ENCODE assay signal across 8 cellular contexts in genomic region chr20:25984933-25985332, GRCh38.
DNase-seq lines count a peak whose midpoint lies in the region; ATAC-seq and TF ChIP-seq lines count a peak whose summit lies in the region.

No MANE protein-coding gene starts in this region.

- H3K27ac ChIP-seq in tibial artery = peak overlapping the region in 1 of 2 donors; percentile 47

- peaks cover 4% of the 10 kb centered on the region for H3K9me3 Mint-ChIP-seq in T-helper 2 cell treated with Interferon-gamma antibody and Interleukin-4, amounts not matched to agents 5 μg/mL and 100 μg/mL, for 36 hours
- no peaks in the 10 kb centered on the region for H3K9me3 Mint-ChIP-seq in natural killer cell

- H3K9me3 ChIP-seq in tibial artery = no peaks in the 10 kb centered on the region

- H3K4me1 ChIP-seq in tibial artery = peaks cover 0 to 8% (median 2%) of the 10 kb centered on the region in 4 donors

- peaks cover 2% of the 10 kb centered on the region for H3K27me3 Mint-ChIP-seq in T-helper 2 cell treated with Interferon-gamma antibody and Interleukin-4, amounts not matched to agents 5 μg/mL and 100 μg/mL, for 36 hours (ENCODE audit: low read depth)
- no peaks in the 10 kb centered on the region for H3K27me3 Mint-ChIP-seq in natural killer cell (ENCODE audit: low read depth in 2 of 2)

- ATAC-seq in natural killer cell = peak; percentile 27 to 60 (median 55)
- no peak for ATAC-seq in GM18861 (IDR thresholded peaks at IDR 0.05; ENCODE audit: unreplicated experiment)

- no peak overlapping the region for H3K4me3 Mint-ChIP-seq in T-helper 2 cell treated with Interferon-gamma antibody and Interleukin-4, amounts not matched to agents 5 μg/mL and 100 μg/mL, for 36 hours
- H3K4me3 Mint-ChIP-seq in natural killer cell = peak overlapping the region; percentile 57

- no peaks in the 10 kb centered on the region for H3K36me3 Mint-ChIP-seq in T-helper 2 cell treated with Interferon-gamma antibody and Interleukin-4, amounts not matched to agents 5 μg/mL and 100 μg/mL, for 36 hours (ENCODE audit: low read depth)
- no peaks in the 10 kb centered on the region for H3K36me3 Mint-ChIP-seq in natural killer cell

- intact Hi-C loops in natural killer cell (cut with micrococcal nuclease) (no loop called here), tibial artery (cut with DNase I; ENCODE audit: low total_unique reads) (no loop called here)

- no peak overlapping the region for H3K27ac Mint-ChIP-seq in T-helper 2 cell treated with Interferon-gamma antibody and Interleukin-4, amounts not matched to agents 5 μg/mL and 100 μg/mL, for 36 hours
- peak overlapping the region; percentile 86 to 87 for H3K27ac Mint-ChIP-seq in natural killer cell

- no peaks in the 10 kb centered on the region for H3K4me1 Mint-ChIP-seq in T-helper 2 cell treated with Interferon-gamma antibody and Interleukin-4, amounts not matched to agents 5 μg/mL and 100 μg/mL, for 36 hours (ENCODE audit: low read depth)
- H3K4me1 Mint-ChIP-seq in natural killer cell = peaks cover 64 to 85% of the 10 kb centered on the region in 2 donors

- DNase-seq in T-helper 2 cell = peak in 3 of 5 experiments; percentile 21 to 53 (median 34)
- DNase-seq in T-helper 2 cell treated with Interferon-gamma antibody and Interleukin-4, amounts not matched to agents 5 μg/mL and 100 μg/mL, for 36 hours (ENCODE audit: low spot score) = no peak
- peak in 35 of 58 donors; percentile 1 to 78 (median 32) for DNase-seq in anterior cingulate cortex (lab: John Stamatoyannopoulos, UW)
- DNase-seq in natural killer cell = no peak
- peak in 1 of 2 donors; percentile 82 for DNase-seq in tibial artery
- DNase-seq in NCI-H1105 (lab: John Stamatoyannopoulos, UW) = no peak
- no peak for DNase-seq in RKO (ENCODE audit: low spot score)

- H3K4me3 ChIP-seq in tibial artery = peak overlapping the region; percentile 49

- H3K27me3 ChIP-seq in tibial artery = no peaks in the 10 kb centered on the region

- no peaks in the 10 kb centered on the region for H3K36me3 ChIP-seq in tibial artery

- no peak for TF ChIP-seq CTCF in natural killer cell (IDR thresholded peaks at IDR 0.05)
- no peak for TF ChIP-seq CTCF in tibial artery (IDR thresholded peaks at IDR 0.05)

Comparison
In these comparisons a context has a peak if more than half of its experiments do, and no peak if none do; other contexts are left out.
1. DNase-seq: peak in T-helper 2 cell (3 of 5) and anterior cingulate cortex (35 of 58); none in T-helper 2 cell treated with Interferon-gamma antibody and Interleukin-4, amounts not matched to agents 5 μg/mL and 100 μg/mL, for 36 hours (single experiment), natural killer cell (single experiment), NCI-H1105 (single experiment) and RKO (single experiment).